In the genomic region with DNA sequence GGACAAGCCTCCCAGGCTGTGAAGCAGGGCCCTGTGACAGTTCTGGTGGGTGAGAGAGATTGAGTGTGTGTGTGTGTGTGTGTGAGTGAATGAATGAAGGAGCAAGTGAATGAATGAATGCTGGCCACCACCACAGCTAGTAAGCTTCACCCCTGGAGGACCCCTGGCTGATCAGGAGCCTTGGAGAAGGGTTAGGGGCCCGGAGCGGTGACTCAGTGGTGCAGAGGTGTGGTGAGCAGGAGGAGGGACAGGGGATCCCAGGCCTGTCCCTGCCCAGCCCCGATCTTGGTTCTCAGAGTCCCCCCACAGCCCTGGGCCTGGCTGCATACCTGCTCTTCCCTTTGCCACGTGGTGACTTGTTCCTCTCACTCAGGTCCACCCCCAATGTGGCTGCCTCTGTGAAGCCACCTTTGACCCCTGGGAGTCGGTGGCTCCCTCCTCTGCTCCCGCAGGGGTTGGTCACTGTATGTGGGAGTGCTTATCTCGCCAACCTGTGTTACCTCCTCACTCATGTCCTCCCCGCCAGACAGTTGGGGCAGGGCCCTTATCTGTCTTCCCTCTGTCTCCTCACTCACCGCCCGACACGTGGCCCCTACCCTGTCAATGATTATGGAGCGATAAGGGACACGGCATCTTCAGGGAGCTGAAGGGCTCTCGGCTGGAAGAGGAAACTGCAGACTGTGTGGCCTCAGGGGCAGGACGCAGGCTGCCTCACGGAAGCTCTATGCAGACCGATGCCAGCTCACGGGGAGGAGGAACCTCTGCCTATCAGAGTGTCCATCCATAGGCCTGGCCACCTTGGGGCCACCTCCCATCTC, we compare ENCODE assay signal across 1 cellular context.
A peak's percentile ranks its signal among the peaks of the same experiment; 100 is the strongest.
TF ChIP-seq lines count a peak whose summit lies in the region.

No MANE protein-coding gene starts in this region.

TF ChIP-seq in K562, 482 proteins besides CTCF, POLR2A, EP300 and RAD21 (continued from another document and continues in another):
- TF ChIP-seq, protein P1, sequence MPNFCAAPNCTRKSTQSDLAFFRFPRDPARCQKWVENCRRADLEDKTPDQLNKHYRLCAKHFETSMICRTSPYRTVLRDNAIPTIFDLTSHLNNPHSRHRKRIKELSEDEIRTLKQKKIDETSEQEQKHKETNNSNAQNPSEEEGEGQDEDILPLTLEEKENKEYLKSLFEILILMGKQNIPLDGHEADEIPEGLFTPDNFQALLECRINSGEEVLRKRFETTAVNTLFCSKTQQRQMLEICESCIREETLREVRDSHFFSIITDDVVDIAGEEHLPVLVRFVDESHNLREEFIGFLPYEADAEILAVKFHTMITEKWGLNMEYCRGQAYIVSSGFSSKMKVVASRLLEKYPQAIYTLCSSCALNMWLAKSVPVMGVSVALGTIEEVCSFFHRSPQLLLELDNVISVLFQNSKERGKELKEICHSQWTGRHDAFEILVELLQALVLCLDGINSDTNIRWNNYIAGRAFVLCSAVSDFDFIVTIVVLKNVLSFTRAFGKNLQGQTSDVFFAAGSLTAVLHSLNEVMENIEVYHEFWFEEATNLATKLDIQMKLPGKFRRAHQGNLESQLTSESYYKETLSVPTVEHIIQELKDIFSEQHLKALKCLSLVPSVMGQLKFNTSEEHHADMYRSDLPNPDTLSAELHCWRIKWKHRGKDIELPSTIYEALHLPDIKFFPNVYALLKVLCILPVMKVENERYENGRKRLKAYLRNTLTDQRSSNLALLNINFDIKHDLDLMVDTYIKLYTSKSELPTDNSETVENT (CRISPR knock-in tag; IDR thresholded peaks at IDR 0.05), result no peak
- TF ChIP-seq ILF3 (IDR thresholded peaks at IDR 0.05; ENCODE audit: borderline replicate concordance) (no peak), KLF13 (tag; IDR thresholded peaks at IDR 0.05; ENCODE audit: borderline replicate concordance, low read depth) (peak; percentile 76), ZNF695 (CRISPR knock-in tag; IDR thresholded peaks at IDR 0.05) (no peak), NRF1 (conservative IDR thresholded peaks at IDR 0.05 in 1 of 2, IDR thresholded peaks at IDR 0.05 in 1 of 2) (peak in 1 of 2 experiments; percentile 63; a peak in 3 of 4 replicates), ZEB2 (IDR thresholded peaks at IDR 0.05) (peak; percentile 100), CXXC5 (CRISPR knock-in tag; IDR thresholded peaks at IDR 0.05) (peak; percentile 99), BCL6 (CRISPR knock-in tag; IDR thresholded peaks at IDR 0.05) (0 out of 2 replicates have a peak, but pooled peaks have one; percentile 55), ZNF239 (CRISPR knock-in tag; IDR thresholded peaks at IDR 0.05) (peak; percentile 50; the same call in 1 of the 2 replicates), GATAD2B (IDR thresholded peaks at IDR 0.05; ENCODE audit: borderline replicate concordance) (peak; percentile 99), ZNF263 (CRISPR knock-in tag; IDR thresholded peaks at IDR 0.05; ENCODE audit: borderline replicate concordance) (peak; percentile 86; the same call in 1 of the 2 replicates), TBL1XR1 (IDR thresholded peaks at IDR 0.05; ENCODE audit: low read length in 2 of 2) (peak; percentile 100), CBX5 (IDR thresholded peaks at IDR 0.05; ENCODE audit: borderline replicate concordance, low read depth) (peak; percentile 90; the same call in 1 of the 2 replicates), ZNF785 (CRISPR knock-in tag; IDR thresholded peaks at IDR 0.05) (no peak), PHTF2 (CRISPR knock-in tag; IDR thresholded peaks at IDR 0.05) (no peak), NCOR1 (IDR thresholded peaks at IDR 0.05) (peak; percentile 100), MEF2D (tag; conservative IDR thresholded peaks at IDR 0.05; ENCODE audit: low read depth) (peak; percentile 95), ZNF584 (CRISPR knock-in tag; IDR thresholded peaks at IDR 0.05; ENCODE audit: low read depth) (peak; percentile 97), SIX5 (IDR thresholded peaks at IDR 0.05; ENCODE audit: borderline replicate concordance in 1 of 2, insufficient read depth in 1 of 2, low read depth in 1 of 2, low read length in 2 of 2) (no peak), LARP7 (IDR thresholded peaks at IDR 0.05) (no peak), BCOR (IDR thresholded peaks at IDR 0.05) (peak; percentile 100), STAG1 (CRISPR knock-in tag; IDR thresholded peaks at IDR 0.05; ENCODE audit: borderline replicate concordance) (no peak), ZNF384 (IDR thresholded peaks at IDR 0.05; ENCODE audit: low read depth, low read length) (0 out of 2 replicates have a peak, but pooled peaks have one; percentile 42), NFIX (CRISPR knock-in tag; IDR thresholded peaks at IDR 0.05; ENCODE audit: low read depth) (no peak)
- TF ChIP-seq, protein P2, sequence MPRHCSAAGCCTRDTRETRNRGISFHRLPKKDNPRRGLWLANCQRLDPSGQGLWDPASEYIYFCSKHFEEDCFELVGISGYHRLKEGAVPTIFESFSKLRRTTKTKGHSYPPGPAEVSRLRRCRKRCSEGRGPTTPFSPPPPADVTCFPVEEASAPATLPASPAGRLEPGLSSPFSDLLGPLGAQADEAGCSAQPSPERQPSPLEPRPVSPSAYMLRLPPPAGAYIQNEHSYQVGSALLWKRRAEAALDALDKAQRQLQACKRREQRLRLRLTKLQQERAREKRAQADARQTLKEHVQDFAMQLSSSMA (CRISPR knock-in tag; IDR thresholded peaks at IDR 0.05), result no peak
- TF ChIP-seq, protein P3, sequence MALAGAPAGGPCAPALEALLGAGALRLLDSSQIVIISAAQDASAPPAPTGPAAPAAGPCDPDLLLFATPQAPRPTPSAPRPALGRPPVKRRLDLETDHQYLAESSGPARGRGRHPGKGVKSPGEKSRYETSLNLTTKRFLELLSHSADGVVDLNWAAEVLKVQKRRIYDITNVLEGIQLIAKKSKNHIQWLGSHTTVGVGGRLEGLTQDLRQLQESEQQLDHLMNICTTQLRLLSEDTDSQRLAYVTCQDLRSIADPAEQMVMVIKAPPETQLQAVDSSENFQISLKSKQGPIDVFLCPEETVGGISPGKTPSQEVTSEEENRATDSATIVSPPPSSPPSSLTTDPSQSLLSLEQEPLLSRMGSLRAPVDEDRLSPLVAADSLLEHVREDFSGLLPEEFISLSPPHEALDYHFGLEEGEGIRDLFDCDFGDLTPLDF (CRISPR knock-in tag; IDR thresholded peaks at IDR 0.05), result peak; percentile 78; the same call in 1 of the 2 replicates
- TF ChIP-seq, protein P4, sequence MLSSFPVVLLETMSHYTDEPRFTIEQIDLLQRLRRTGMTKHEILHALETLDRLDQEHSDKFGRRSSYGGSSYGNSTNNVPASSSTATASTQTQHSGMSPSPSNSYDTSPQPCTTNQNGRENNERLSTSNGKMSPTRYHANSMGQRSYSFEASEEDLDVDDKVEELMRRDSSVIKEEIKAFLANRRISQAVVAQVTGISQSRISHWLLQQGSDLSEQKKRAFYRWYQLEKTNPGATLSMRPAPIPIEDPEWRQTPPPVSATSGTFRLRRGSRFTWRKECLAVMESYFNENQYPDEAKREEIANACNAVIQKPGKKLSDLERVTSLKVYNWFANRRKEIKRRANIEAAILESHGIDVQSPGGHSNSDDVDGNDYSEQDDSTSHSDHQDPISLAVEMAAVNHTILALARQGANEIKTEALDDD (IDR thresholded peaks at IDR 0.05), result peak; percentile 77; the same call in 1 of the 2 replicates
- TF ChIP-seq, protein P5, sequence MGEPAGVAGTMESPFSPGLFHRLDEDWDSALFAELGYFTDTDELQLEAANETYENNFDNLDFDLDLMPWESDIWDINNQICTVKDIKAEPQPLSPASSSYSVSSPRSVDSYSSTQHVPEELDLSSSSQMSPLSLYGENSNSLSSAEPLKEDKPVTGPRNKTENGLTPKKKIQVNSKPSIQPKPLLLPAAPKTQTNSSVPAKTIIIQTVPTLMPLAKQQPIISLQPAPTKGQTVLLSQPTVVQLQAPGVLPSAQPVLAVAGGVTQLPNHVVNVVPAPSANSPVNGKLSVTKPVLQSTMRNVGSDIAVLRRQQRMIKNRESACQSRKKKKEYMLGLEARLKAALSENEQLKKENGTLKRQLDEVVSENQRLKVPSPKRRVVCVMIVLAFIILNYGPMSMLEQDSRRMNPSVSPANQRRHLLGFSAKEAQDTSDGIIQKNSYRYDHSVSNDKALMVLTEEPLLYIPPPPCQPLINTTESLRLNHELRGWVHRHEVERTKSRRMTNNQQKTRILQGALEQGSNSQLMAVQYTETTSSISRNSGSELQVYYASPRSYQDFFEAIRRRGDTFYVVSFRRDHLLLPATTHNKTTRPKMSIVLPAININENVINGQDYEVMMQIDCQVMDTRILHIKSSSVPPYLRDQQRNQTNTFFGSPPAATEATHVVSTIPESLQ (CRISPR knock-in tag; IDR thresholded peaks at IDR 0.05), result peak; percentile 47; the same call in 1 of the 2 replicates
- TF ChIP-seq, protein P6, sequence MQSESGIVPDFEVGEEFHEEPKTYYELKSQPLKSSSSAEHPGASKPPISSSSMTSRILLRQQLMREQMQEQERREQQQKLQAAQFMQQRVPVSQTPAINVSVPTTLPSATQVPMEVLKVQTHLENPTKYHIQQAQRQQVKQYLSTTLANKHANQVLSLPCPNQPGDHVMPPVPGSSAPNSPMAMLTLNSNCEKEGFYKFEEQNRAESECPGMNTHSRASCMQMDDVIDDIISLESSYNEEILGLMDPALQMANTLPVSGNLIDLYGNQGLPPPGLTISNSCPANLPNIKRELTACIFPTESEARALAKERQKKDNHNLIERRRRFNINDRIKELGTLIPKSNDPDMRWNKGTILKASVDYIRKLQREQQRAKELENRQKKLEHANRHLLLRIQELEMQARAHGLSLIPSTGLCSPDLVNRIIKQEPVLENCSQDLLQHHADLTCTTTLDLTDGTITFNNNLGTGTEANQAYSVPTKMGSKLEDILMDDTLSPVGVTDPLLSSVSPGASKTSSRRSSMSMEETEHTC (IDR thresholded peaks at IDR 0.05), result peak; percentile 98
- TF ChIP-seq, protein P7, sequence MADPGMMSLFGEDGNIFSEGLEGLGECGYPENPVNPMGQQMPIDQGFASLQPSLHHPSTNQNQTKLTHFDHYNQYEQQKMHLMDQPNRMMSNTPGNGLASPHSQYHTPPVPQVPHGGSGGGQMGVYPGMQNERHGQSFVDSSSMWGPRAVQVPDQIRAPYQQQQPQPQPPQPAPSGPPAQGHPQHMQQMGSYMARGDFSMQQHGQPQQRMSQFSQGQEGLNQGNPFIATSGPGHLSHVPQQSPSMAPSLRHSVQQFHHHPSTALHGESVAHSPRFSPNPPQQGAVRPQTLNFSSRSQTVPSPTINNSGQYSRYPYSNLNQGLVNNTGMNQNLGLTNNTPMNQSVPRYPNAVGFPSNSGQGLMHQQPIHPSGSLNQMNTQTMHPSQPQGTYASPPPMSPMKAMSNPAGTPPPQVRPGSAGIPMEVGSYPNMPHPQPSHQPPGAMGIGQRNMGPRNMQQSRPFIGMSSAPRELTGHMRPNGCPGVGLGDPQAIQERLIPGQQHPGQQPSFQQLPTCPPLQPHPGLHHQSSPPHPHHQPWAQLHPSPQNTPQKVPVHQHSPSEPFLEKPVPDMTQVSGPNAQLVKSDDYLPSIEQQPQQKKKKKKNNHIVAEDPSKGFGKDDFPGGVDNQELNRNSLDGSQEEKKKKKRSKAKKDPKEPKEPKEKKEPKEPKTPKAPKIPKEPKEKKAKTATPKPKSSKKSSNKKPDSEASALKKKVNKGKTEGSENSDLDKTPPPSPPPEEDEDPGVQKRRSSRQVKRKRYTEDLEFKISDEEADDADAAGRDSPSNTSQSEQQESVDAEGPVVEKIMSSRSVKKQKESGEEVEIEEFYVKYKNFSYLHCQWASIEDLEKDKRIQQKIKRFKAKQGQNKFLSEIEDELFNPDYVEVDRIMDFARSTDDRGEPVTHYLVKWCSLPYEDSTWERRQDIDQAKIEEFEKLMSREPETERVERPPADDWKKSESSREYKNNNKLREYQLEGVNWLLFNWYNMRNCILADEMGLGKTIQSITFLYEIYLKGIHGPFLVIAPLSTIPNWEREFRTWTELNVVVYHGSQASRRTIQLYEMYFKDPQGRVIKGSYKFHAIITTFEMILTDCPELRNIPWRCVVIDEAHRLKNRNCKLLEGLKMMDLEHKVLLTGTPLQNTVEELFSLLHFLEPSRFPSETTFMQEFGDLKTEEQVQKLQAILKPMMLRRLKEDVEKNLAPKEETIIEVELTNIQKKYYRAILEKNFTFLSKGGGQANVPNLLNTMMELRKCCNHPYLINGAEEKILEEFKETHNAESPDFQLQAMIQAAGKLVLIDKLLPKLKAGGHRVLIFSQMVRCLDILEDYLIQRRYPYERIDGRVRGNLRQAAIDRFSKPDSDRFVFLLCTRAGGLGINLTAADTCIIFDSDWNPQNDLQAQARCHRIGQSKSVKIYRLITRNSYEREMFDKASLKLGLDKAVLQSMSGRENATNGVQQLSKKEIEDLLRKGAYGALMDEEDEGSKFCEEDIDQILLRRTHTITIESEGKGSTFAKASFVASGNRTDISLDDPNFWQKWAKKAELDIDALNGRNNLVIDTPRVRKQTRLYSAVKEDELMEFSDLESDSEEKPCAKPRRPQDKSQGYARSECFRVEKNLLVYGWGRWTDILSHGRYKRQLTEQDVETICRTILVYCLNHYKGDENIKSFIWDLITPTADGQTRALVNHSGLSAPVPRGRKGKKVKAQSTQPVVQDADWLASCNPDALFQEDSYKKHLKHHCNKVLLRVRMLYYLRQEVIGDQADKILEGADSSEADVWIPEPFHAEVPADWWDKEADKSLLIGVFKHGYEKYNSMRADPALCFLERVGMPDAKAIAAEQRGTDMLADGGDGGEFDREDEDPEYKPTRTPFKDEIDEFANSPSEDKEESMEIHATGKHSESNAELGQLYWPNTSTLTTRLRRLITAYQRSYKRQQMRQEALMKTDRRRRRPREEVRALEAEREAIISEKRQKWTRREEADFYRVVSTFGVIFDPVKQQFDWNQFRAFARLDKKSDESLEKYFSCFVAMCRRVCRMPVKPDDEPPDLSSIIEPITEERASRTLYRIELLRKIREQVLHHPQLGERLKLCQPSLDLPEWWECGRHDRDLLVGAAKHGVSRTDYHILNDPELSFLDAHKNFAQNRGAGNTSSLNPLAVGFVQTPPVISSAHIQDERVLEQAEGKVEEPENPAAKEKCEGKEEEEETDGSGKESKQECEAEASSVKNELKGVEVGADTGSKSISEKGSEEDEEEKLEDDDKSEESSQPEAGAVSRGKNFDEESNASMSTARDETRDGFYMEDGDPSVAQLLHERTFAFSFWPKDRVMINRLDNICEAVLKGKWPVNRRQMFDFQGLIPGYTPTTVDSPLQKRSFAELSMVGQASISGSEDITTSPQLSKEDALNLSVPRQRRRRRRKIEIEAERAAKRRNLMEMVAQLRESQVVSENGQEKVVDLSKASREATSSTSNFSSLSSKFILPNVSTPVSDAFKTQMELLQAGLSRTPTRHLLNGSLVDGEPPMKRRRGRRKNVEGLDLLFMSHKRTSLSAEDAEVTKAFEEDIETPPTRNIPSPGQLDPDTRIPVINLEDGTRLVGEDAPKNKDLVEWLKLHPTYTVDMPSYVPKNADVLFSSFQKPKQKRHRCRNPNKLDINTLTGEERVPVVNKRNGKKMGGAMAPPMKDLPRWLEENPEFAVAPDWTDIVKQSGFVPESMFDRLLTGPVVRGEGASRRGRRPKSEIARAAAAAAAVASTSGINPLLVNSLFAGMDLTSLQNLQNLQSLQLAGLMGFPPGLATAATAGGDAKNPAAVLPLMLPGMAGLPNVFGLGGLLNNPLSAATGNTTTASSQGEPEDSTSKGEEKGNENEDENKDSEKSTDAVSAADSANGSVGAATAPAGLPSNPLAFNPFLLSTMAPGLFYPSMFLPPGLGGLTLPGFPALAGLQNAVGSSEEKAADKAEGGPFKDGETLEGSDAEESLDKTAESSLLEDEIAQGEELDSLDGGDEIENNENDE (IDR thresholded peaks at IDR 0.05; ENCODE audit: low read depth, low read length), result peak; percentile 46
- TF ChIP-seq, protein P8, sequence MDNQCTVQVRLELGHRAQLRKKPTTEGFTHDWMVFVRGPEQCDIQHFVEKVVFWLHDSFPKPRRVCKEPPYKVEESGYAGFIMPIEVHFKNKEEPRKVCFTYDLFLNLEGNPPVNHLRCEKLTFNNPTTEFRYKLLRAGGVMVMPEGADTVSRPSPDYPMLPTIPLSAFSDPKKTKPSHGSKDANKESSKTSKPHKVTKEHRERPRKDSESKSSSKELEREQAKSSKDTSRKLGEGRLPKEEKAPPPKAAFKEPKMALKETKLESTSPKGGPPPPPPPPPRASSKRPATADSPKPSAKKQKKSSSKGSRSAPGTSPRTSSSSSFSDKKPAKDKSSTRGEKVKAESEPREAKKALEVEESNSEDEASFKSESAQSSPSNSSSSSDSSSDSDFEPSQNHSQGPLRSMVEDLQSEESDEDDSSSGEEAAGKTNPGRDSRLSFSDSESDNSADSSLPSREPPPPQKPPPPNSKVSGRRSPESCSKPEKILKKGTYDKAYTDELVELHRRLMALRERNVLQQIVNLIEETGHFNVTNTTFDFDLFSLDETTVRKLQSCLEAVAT (IDR thresholded peaks at IDR 0.05), result peak; percentile 68 to 94; a peak in 3 of 4 replicates
